9 cellular contexts compared by ENCODE assay signal in the genomic region with DNA sequence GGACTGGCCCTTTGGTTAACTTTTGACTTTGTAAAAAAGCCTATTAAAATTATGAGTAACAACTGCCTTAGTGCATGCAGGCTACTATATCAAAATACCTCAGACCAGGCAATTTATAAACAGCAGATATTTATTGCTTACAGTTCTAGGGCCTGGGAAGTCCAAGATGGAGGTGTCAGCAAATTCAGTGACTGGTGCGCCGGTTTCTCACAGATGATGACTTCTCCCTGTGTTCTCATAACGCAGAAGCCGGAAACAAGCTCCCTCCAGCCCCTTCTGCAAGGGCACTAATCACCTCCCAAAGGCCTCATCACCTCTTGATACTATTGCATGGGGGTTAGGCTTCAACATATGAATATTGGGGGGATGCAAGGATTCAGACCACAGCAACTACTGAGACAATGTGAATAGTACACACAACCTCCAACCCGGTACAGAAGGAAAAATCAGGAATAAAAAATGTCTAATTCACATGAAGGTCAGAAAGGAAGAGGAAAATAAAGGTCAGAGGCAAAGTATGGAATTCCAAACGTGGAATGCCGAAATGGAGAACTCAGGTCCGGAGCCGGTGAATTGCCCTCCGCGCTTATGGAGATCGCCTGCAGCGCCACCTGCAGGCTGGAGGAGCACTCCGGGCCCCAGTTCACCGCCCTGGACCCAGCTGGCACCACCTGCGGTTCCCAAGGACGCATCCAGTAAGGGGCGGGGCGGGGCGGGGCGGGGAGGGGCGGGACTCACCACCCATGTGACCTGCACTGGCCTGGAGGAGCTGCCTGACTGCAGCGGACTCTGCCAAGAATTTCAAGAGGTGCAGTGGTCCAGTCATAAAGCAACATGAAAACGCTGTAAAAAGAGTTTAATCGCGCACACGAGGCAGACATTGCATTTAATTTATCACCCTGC.
DNase-seq lines count a peak whose midpoint lies in the region; ATAC-seq and TF ChIP-seq lines count a peak whose summit lies in the region.
"Had no signal": no experiment of that assay in that cellular context is flagged by ENCODE, and none has a peak within 500 bp of the region (broad histone marks: within the 10 kb centered on the region; RNA-seq: fewer than 3 reads in every experiment).

No MANE protein-coding gene starts in this region.

- peaks cover 57% of the 10 kb centered on the region for H3K27me3 ChIP-seq in PC-9 (ENCODE audit: insufficient read depth, low read depth)

- H3K79me2 ChIP-seq in PC-9 (ENCODE audit: low read depth), result no peaks in the 10 kb centered on the region

- no peaks in the 10 kb centered on the region for H4K20me1 ChIP-seq in PC-9 (ENCODE audit: insufficient read depth)

- peaks cover 2% of the 10 kb centered on the region for H3K4me1 Mint-ChIP-seq in glutamatergic neuron (ENCODE audit: low read depth, unreplicated experiment)

- peak in 2 of 3 experiments; percentile 7 to 21 for DNase-seq in activated CD8-positive, alpha-beta memory T cell treated with anti-CD3 and anti-CD28 coated beads for 48 hours (ENCODE audit: low read depth in 2 of 3, low spot score in 2 of 3)
- DNase-seq in activated CD8-positive, alpha-beta memory T cell treated with anti-CD3 and anti-CD28 coated beads for 24 hours, result no peak
- DNase-seq in PC-9 (peak in 1 of 2 experiments; percentile 6), glutamatergic neuron (peak; percentile 91), OCI-M2 (lab: John Stamatoyannopoulos, UW; ENCODE audit: unreplicated experiment) (no peak)
- peak; percentile 63 for DNase-seq in stimulated activated CD8-positive, alpha-beta memory T cell treated with anti-CD3 and anti-CD28 coated beads, Interleukin-4, amount 100 ng/mL, for 48 hours

- peaks cover 10% of the 10 kb centered on the region for H3K36me3 Mint-ChIP-seq in glutamatergic neuron (ENCODE audit: unreplicated experiment)

- intact Hi-C loops in PC-9 (cut with micrococcal nuclease; ENCODE audit: unreplicated experiment), result no loop called here

- H3K27ac ChIP-seq in PC-9, result no peak overlapping the region
- H3K27ac ChIP-seq: neutrophil had no signal

- TF ChIP-seq CTCF in PC-9 (conservative IDR thresholded peaks at IDR 0.05) (peak; percentile 40; the same call in 1 of the 2 replicates), glutamatergic neuron (IDR thresholded peaks at IDR 0.05; ENCODE audit: partially characterized antibody, unreplicated experiment) (peak; percentile 84)

- H3K9me2 ChIP-seq in PC-9 (ENCODE audit: insufficient read depth), result no peaks in the 10 kb centered on the region

- peak overlapping the region; percentile 10 for H3K4me3 Mint-ChIP-seq in glutamatergic neuron (ENCODE audit: unreplicated experiment)

- no peak for ATAC-seq in GM18873 (IDR thresholded peaks at IDR 0.05; ENCODE audit: low FRiP score, unreplicated experiment)
- no peak for ATAC-seq in HG02885 (IDR thresholded peaks at IDR 0.05; ENCODE audit: poor library complexity, unreplicated experiment)

- no peak overlapping the region for H3K4me2 ChIP-seq in PC-9

- no peaks in the 10 kb centered on the region for H3K9me3 ChIP-seq in PC-9 (ENCODE audit: insufficient read depth, low read depth)
- H3K9me3 ChIP-seq: neutrophil had no signal

- no peak overlapping the region for H2AFZ ChIP-seq in PC-9

- POLR2A ChIA-PET in PC-9 (lab: Charles Lee; ENCODE audit: unreplicated experiment), result no interaction called here

- H3K4me1 ChIP-seq in PC-9 (replicated peaks; ENCODE audit: insufficient read depth), result no peaks in the 10 kb centered on the region

- no peaks in the 10 kb centered on the region for H3F3A ChIP-seq in PC-9 (ENCODE audit: insufficient read depth, low read depth)

- H3K27ac Mint-ChIP-seq in glutamatergic neuron (ENCODE audit: unreplicated experiment), result no peak overlapping the region

- H3K27me3 Mint-ChIP-seq in glutamatergic neuron (ENCODE audit: unreplicated experiment), result peaks cover 6% of the 10 kb centered on the region

- no TSS peak for BruUV-seq in PC-9 (replicated peaks; lab: Mats Ljungman, UMichigan)

- CTCF ChIA-PET in PC-9 (lab: Charles Lee), result no interaction called here

- H3K4me3 ChIP-seq in PC-9, result no peak overlapping the region

- peaks cover 4% of the 10 kb centered on the region for H3K9me3 Mint-ChIP-seq in glutamatergic neuron (ENCODE audit: unreplicated experiment)

- H3K36me3 ChIP-seq in PC-9 (ENCODE audit: low read depth), result no peaks in the 10 kb centered on the region
- H3K36me3 ChIP-seq: neutrophil had no signal

Comparison
In these comparisons a context has a peak if more than half of its experiments do, and no peak if none do; other contexts are left out.
1. DNase-seq: peak in activated CD8-positive, alpha-beta memory T cell treated with anti-CD3 and anti-CD28 coated beads for 48 hours (2 of 3), glutamatergic neuron (single experiment) and stimulated activated CD8-positive, alpha-beta memory T cell treated with anti-CD3 and anti-CD28 coated beads, Interleukin-4, amount 100 ng/mL, for 48 hours (single experiment); none in activated CD8-positive, alpha-beta memory T cell treated with anti-CD3 and anti-CD28 coated beads for 24 hours (single experiment) and OCI-M2 (single experiment).